8 cellular contexts compared by ENCODE assay signal in genomic region chr15:89496155-89497098, GRCh38. TPM values are rescaled to one million over a fixed set of nuclear protein-coding genes. Genes with fewer than 3 reads are reported as not detected.
A peak's percentile ranks its signal among the peaks of the same experiment; 100 is the strongest.
DNase-seq lines count a peak whose midpoint lies in the region; ATAC-seq and TF ChIP-seq lines count a peak whose summit lies in the region.

Gene RHCG, minus strand, starts transcription at chr15:89496583. Its CDS starts 39 bp downstream, at chr15:89496544.

- DNase-seq in stimulated activated CD4-positive, alpha-beta T cell treated with anti-CD3 and anti-CD28 coated beads, Interleukin-4, amount 100 ng/mL, for 1 hour = peak; percentile 6
- DNase-seq in stimulated activated CD4-positive, alpha-beta T cell treated with anti-CD3 and anti-CD28 coated beads, Interleukin-4, amount 100 ng/mL, for 24 hours = no peak
- DNase-seq in T-cell (peak in 3 of 34 experiments; percentile 5 to 20 (median 11)), fibroblast of villous mesenchyme (ENCODE audit: low read depth) (peak; percentile 27), uterus (no peak)

- no peak within 1 kb of the TSS for H3K27ac ChIP-seq in uterus

- no peak for TF ChIP-seq POLR2A in uterus (IDR thresholded peaks at IDR 0.05)
- no peak for TF ChIP-seq POLR2A in GM18505 (IDR thresholded peaks at IDR 0.05; ENCODE audit: borderline replicate concordance, extremely low read depth, insufficient read depth, insufficient read length)

- intact Hi-C loops in uterus (cut with DNase I; ENCODE audit: low total_unique reads) = no loop called here

- H3K27me3 Mint-ChIP-seq in T-cell (peaks cover 45 to 66% of the 10 kb centered on the region in 2 donors), nephron (ENCODE audit: low read depth) (peaks cover 90% of the 10 kb centered on the region)

- peaks cover 0 to 10% of the 10 kb centered on the region in 2 donors for H3K27me3 ChIP-seq in uterus

- no peaks in the 10 kb centered on the region for H3K9me3 ChIP-seq in uterus

- ATAC-seq in T-cell (replicated peaks in 1 of 4) (peak in 3 of 4 experiments; percentile 26 to 43 (median 27)), HG03045 (IDR thresholded peaks at IDR 0.05; ENCODE audit: unreplicated experiment) (no peak), GM18505 (IDR thresholded peaks at IDR 0.05; ENCODE audit: unreplicated experiment) (no peak)

- H3K4me1 Mint-ChIP-seq in T-cell (peaks cover 5 to 12% (median 10%) of the 10 kb centered on the region in 3 donors), nephron (no peaks in the 10 kb centered on the region)

- H3K4me3 ChIP-seq in fibroblast of villous mesenchyme (ENCODE audit: low read depth, low read length) (peak within 1 kb of the TSS; percentile 21), uterus (no peak within 1 kb of the TSS)

- CTCF ChIA-PET in T-cell (lab: Charles Lee) = no interaction called here

- H3K4me3 Mint-ChIP-seq in T-cell (peak within 1 kb of the TSS in 1 of 3 donors; percentile 58), nephron (peak within 1 kb of the TSS; percentile 69 to 72 (median 69))

- no peaks in the 10 kb centered on the region for H3K4me1 ChIP-seq in uterus

- POLR2A ChIA-PET in T-cell (lab: Charles Lee) = no interaction called here

- H3K36me3 ChIP-seq in uterus = no peaks in the 10 kb centered on the region

- H3K27ac Mint-ChIP-seq in T-cell (no peak within 1 kb of the TSS), nephron (no peak within 1 kb of the TSS)

- H3K9me3 Mint-ChIP-seq in T-cell = no peaks in the 10 kb centered on the region
- no peaks in the 10 kb centered on the region for H3K9me3 Mint-ChIP-seq in nephron

- H3K36me3 Mint-ChIP-seq in T-cell (no peaks in the 10 kb centered on the region), nephron (ENCODE audit: low read depth) (no peaks in the 10 kb centered on the region)

- peak; percentile 31 for TF ChIP-seq CTCF in fibroblast of villous mesenchyme (IDR thresholded peaks at IDR 0.05; ENCODE audit: insufficient read depth, low read depth, low read length)
- peak; percentile 36 to 57 (median 53) for TF ChIP-seq CTCF in nephron (IDR thresholded peaks at IDR 0.05; ENCODE audit: unreplicated experiment in 3 of 3)
- TF ChIP-seq CTCF in uterus (IDR thresholded peaks at IDR 0.05) = no peak

RNA-seq across cellular contexts. Expression of gene RHCG, which starts in this region (rescaled TPM):
- total RNA-seq in T-cell = not detected
- total RNA-seq in fibroblast of villous mesenchyme = not detected in 2 replicates
- 1 to 10 TPM in 1 of 4 donors, under 1 TPM in 2, not detected in 1; 0.14 to 2.9 (median 0.58) TPM for total RNA-seq in uterus

Comparison
In these comparisons a context has a peak if more than half of its experiments do, and no peak if none do; other contexts are left out.
1. Peak in ATAC-seq in T-cell; RNA of the gene not detected or under 1 TPM.
2. Peak in DNase-seq and H3K4me3 ChIP-seq in fibroblast of villous mesenchyme; RNA of the gene not detected or under 1 TPM.
3. CTCF ChIP-seq: peak in fibroblast of villous mesenchyme (single experiment) and nephron (3 of 3); none in uterus (0 of 4).